29 cellular contexts compared by ENCODE assay signal in genomic region chr11:65216830-65217229, GRCh38. TPM values are rescaled to one million over a fixed set of nuclear protein-coding genes. Genes with fewer than 3 reads are reported as not detected.
A peak's percentile ranks its signal among the peaks of the same experiment; 100 is the strongest.
DNase-seq lines count a peak whose midpoint lies in the region; ATAC-seq, FAIRE-seq and TF ChIP-seq lines count a peak whose summit lies in the region.
"Had no signal": no experiment of that assay in that cellular context is flagged by ENCODE, and none has a peak within 500 bp of the region (broad histone marks: within the 10 kb centered on the region; RNA-seq: fewer than 3 reads in every experiment).

No MANE protein-coding gene starts in this region.

- peaks cover 3% of the 10 kb centered on the region for H3K27me3 Mint-ChIP-seq in activated naive CD8-positive, alpha-beta T cell treated with anti-CD3 and anti-CD28 coated beads, Interleukin-2, amount 50 U/mL, for 24 hours
- H3K27me3 Mint-ChIP-seq in activated naive CD8-positive, alpha-beta T cell treated with anti-CD3 and anti-CD28 coated beads for 36 hours, result peaks cover 4% of the 10 kb centered on the region
- H3K27me3 Mint-ChIP-seq in type B pancreatic cell, result no peaks in the 10 kb centered on the region
- H3K27me3 Mint-ChIP-seq: activated naive CD8-positive, alpha-beta T cell treated with anti-CD3 and anti-CD28 coated beads, Interleukin-2, amount 10 ng/mL, durations not matched to agents 7 days and 5 days; CD4-positive, CD25-positive, alpha-beta regulatory T cell; naive thymus-derived CD4-positive, alpha-beta T cell; T-cell had no signal

- H3K27ac ChIP-seq in kidney (ENCODE audit: low read depth in 2 of 2, low read length in 2 of 2), result no peak overlapping the region
- H3K27ac ChIP-seq: esophagus squamous epithelium, parathyroid adenoma, thyroid gland had no signal

- no peaks in the 10 kb centered on the region for H3K9me2 ChIP-seq in Loucy (replicated peaks; ENCODE audit: low read depth, low read length)

- peak overlapping the region; percentile 77 for H3K27ac Mint-ChIP-seq in activated naive CD8-positive, alpha-beta T cell treated with anti-CD3 and anti-CD28 coated beads, Interleukin-2, amount 50 U/mL, for 24 hours
- H3K27ac Mint-ChIP-seq in activated naive CD8-positive, alpha-beta T cell treated with anti-CD3 and anti-CD28 coated beads for 36 hours, result no peak overlapping the region
- no peak overlapping the region for H3K27ac Mint-ChIP-seq in type B pancreatic cell
- H3K27ac Mint-ChIP-seq: activated naive CD8-positive, alpha-beta T cell treated with anti-CD3 and anti-CD28 coated beads, Interleukin-2, amount 10 ng/mL, durations not matched to agents 7 days and 5 days; naive thymus-derived CD4-positive, alpha-beta T cell; T-cell had no signal

- peak overlapping the region; percentile 6 for H3K4me3 Mint-ChIP-seq in activated naive CD8-positive, alpha-beta T cell treated with anti-CD3 and anti-CD28 coated beads, Interleukin-2, amount 50 U/mL, for 24 hours
- H3K4me3 Mint-ChIP-seq in activated naive CD8-positive, alpha-beta T cell treated with anti-CD3 and anti-CD28 coated beads for 36 hours, result no peak overlapping the region
- no peak overlapping the region for H3K4me3 Mint-ChIP-seq in type B pancreatic cell
- H3K4me3 Mint-ChIP-seq: activated naive CD8-positive, alpha-beta T cell treated with anti-CD3 and anti-CD28 coated beads, Interleukin-2, amount 10 ng/mL, durations not matched to agents 7 days and 5 days; CD4-positive, CD25-positive, alpha-beta regulatory T cell; naive thymus-derived CD4-positive, alpha-beta T cell; T-cell had no signal

- H4K20me1 ChIP-seq in Loucy (ENCODE audit: insufficient read depth, low read length, poor library complexity, severe bottlenecking), result peaks cover 27% of the 10 kb centered on the region

- no peak for FAIRE-seq in kidney (lab: Jason Lieb, UNC)
- FAIRE-seq: G401.6, GM12891, GM19239, TTC549 had no signal

- H3K9me3 Mint-ChIP-seq in activated naive CD8-positive, alpha-beta T cell treated with anti-CD3 and anti-CD28 coated beads, Interleukin-2, amount 50 U/mL, for 24 hours, result peaks cover 5% of the 10 kb centered on the region
- H3K9me3 Mint-ChIP-seq in activated naive CD8-positive, alpha-beta T cell treated with anti-CD3 and anti-CD28 coated beads for 36 hours, result peaks cover 3% of the 10 kb centered on the region
- H3K9me3 Mint-ChIP-seq in type B pancreatic cell, result no peaks in the 10 kb centered on the region
- H3K9me3 Mint-ChIP-seq: activated naive CD8-positive, alpha-beta T cell treated with anti-CD3 and anti-CD28 coated beads, Interleukin-2, amount 10 ng/mL, durations not matched to agents 7 days and 5 days; T-cell had no signal

- TF ChIP-seq CTCF in Loucy (conservative IDR thresholded peaks at IDR 0.05; ENCODE audit: low read length) (no peak; the same call in 1 of the 2 replicates), type B pancreatic cell (conservative IDR thresholded peaks at IDR 0.05) (peak; percentile 36), kidney (IDR thresholded peaks at IDR 0.05; ENCODE audit: borderline replicate concordance, extremely low read depth, insufficient read depth) (no peak)

- no peaks in the 10 kb centered on the region for H3K9me3 ChIP-seq in Loucy (ENCODE audit: insufficient read depth, low read depth, low read length)
- H3K9me3 ChIP-seq in kidney (ENCODE audit: control insufficient read depth in 1 of 2, low read length in 2 of 2), result no peaks in the 10 kb centered on the region
- H3K9me3 ChIP-seq: esophagus squamous epithelium, thyroid gland had no signal

- H3K36me3 Mint-ChIP-seq in activated naive CD8-positive, alpha-beta T cell treated with anti-CD3 and anti-CD28 coated beads, Interleukin-2, amount 50 U/mL, for 24 hours (ENCODE audit: low read depth), result peaks cover 4% of the 10 kb centered on the region
- peaks cover 2% of the 10 kb centered on the region for H3K36me3 Mint-ChIP-seq in activated naive CD8-positive, alpha-beta T cell treated with anti-CD3 and anti-CD28 coated beads for 36 hours
- H3K36me3 Mint-ChIP-seq in type B pancreatic cell, result peaks cover 5% of the 10 kb centered on the region
- H3K36me3 Mint-ChIP-seq: CD4-positive, CD25-positive, alpha-beta regulatory T cell; T-cell had no signal

- H3K9ac ChIP-seq in Loucy (ENCODE audit: low read depth, low read length, poor library complexity, severe bottlenecking) (peak overlapping the region; percentile 50), kidney (ENCODE audit: low read length in 2 of 2) (no peak overlapping the region)
- H3K9ac ChIP-seq: parathyroid adenoma had no signal

- H3K36me3 ChIP-seq in Loucy (ENCODE audit: insufficient read depth, low read length) (no peaks in the 10 kb centered on the region), kidney (ENCODE audit: control insufficient read depth in 1 of 2, insufficient read depth in 2 of 2, low read length in 2 of 2) (no peaks in the 10 kb centered on the region)

- H2AFZ ChIP-seq in Loucy (ENCODE audit: low read length), result no peak overlapping the region
- H2AFZ ChIP-seq: parathyroid adenoma had no signal

- no peaks in the 10 kb centered on the region for H3K27me3 ChIP-seq in Loucy (ENCODE audit: insufficient read depth, low read length, poor library complexity, severe bottlenecking)
- H3K27me3 ChIP-seq: esophagus squamous epithelium, thyroid gland had no signal

- intact Hi-C loops in kidney (cut with DNase I), result no loop called here

- peaks cover 12% of the 10 kb centered on the region; the same call in 1 of the 2 replicates for H3F3A ChIP-seq in Loucy (ENCODE audit: low read depth)

- H3K4me2 ChIP-seq in Loucy (ENCODE audit: low read depth, low read length, poor library complexity, severe bottlenecking), result peak overlapping the region; percentile 74

- peaks cover 63% of the 10 kb centered on the region for H3K79me2 ChIP-seq in Loucy (ENCODE audit: insufficient read depth, low read length)
- H3K79me2 ChIP-seq: parathyroid adenoma had no signal

- H3K4me1 Mint-ChIP-seq in activated naive CD8-positive, alpha-beta T cell treated with anti-CD3 and anti-CD28 coated beads, Interleukin-2, amount 50 U/mL, for 24 hours, result peaks cover 35% of the 10 kb centered on the region
- peaks cover 17% of the 10 kb centered on the region for H3K4me1 Mint-ChIP-seq in activated naive CD8-positive, alpha-beta T cell treated with anti-CD3 and anti-CD28 coated beads for 36 hours
- H3K4me1 Mint-ChIP-seq in type B pancreatic cell (ENCODE audit: unreplicated experiment), result peaks cover 21% of the 10 kb centered on the region

- peaks cover 55% of the 10 kb centered on the region for H3K4me1 ChIP-seq in Loucy (ENCODE audit: insufficient read depth, low read length, poor library complexity, severe bottlenecking)
- H3K4me1 ChIP-seq in kidney (ENCODE audit: control insufficient read depth in 1 of 2, insufficient read depth in 1 of 2, low read depth in 1 of 2, low read length in 2 of 2), result peaks cover 0 to 3% of the 10 kb centered on the region in 2 donors
- H3K4me1 ChIP-seq: thyroid gland had no signal

- H3K4me3 ChIP-seq in Loucy (ENCODE audit: low read length, poor library complexity, severe bottlenecking) (peak overlapping the region; percentile 56), kidney (ENCODE audit: low read length in 2 of 2) (no peak overlapping the region)
- H3K4me3 ChIP-seq: esophagus squamous epithelium, thyroid gland had no signal

- DNase-seq in activated naive CD8-positive, alpha-beta T cell treated with anti-CD3 and anti-CD28 coated beads, Interleukin-2, amount 50 U/mL, for 24 hours, result no peak
- DNase-seq in activated naive CD8-positive, alpha-beta T cell treated with anti-CD3 and anti-CD28 coated beads for 36 hours, result no peak
- DNase-seq in iPS-NIHi7 (ENCODE audit: extremely low spot score), result peak; percentile 13
- DNase-seq in type B pancreatic cell (ENCODE audit: extremely low spot score, unreplicated experiment), result peak; percentile 53
- DNase-seq in NCI-H526 treated with DMSO at 0.1 percent for 48 hours (lab: John Stamatoyannopoulos, UW), result no peak
- no peak for DNase-seq in kidney
- no peak for DNase-seq in kidney tubule cell (ENCODE audit: low spot score)
- DNase-seq: activated CD4-positive, alpha-beta T cell treated with anti-CD3 and anti-CD28 coated beads for 48 hours; activated naive CD8-positive, alpha-beta T cell treated with anti-CD3 and anti-CD28 coated beads, Interleukin-2, amount 10 ng/mL, durations not matched to agents 7 days and 5 days; CD4-positive, CD25-positive, alpha-beta regulatory T cell; DMS 273 treated with DMSO at 0.1 percent for 48 hours; effector memory CD4-positive, alpha-beta T cell; esophagus squamous epithelium; GOT3; left cardiac atrium; naive thymus-derived CD4-positive, alpha-beta T cell; NCI-H1417; NCI-H2171; NCI-H526; Right ventricle myocardium superior; T-cell; thyroid gland had no signal

- ATAC-seq in activated naive CD8-positive, alpha-beta T cell treated with anti-CD3 and anti-CD28 coated beads, Interleukin-2, amount 50 U/mL, for 24 hours, result peak; percentile 23
- ATAC-seq: left cardiac atrium; naive thymus-derived CD4-positive, alpha-beta T cell; T-cell had no signal

RNA-seq across cellular contexts. Expression of gene CAPN1, which starts 35.1 kb away (rescaled TPM):
- total RNA-seq in activated naive CD8-positive, alpha-beta T cell treated with anti-CD3 and anti-CD28 coated beads for 36 hours, result 10 to 100 TPM; 57.9 to 66.7 TPM
- total RNA-seq in type B pancreatic cell (ENCODE audit: low replicate concordance) (225 and 505 TPM in 2 replicates), kidney (328 TPM)
- 92.5 TPM for polyA plus RNA-seq in kidney (ENCODE audit: insufficient read depth, low read depth, low replicate concordance)

RNA-seq across cellular contexts. Expression of gene POLA2, which starts 44.9 kb away (rescaled TPM):
- 10 to 100 TPM; 73.8 to 74.5 TPM for total RNA-seq in activated naive CD8-positive, alpha-beta T cell treated with anti-CD3 and anti-CD28 coated beads for 36 hours
- total RNA-seq in type B pancreatic cell (ENCODE audit: low replicate concordance) (18.4 and 32.4 TPM in 2 replicates), kidney (6.5 TPM)
- polyA plus RNA-seq in kidney (ENCODE audit: insufficient read depth, low read depth, low replicate concordance), result 13.6 TPM

RNA-seq across cellular contexts. Expression of gene SPDYC, which starts 46.8 kb away (rescaled TPM):
- total RNA-seq in activated naive CD8-positive, alpha-beta T cell treated with anti-CD3 and anti-CD28 coated beads for 36 hours, result not detected
- total RNA-seq in type B pancreatic cell (ENCODE audit: low replicate concordance) (not detected in 2 replicates), kidney (not detected)
- polyA plus RNA-seq in kidney (ENCODE audit: insufficient read depth, low read depth, low replicate concordance), result 0.43 TPM
- total RNA-seq: activated naive CD8-positive, alpha-beta T cell treated with anti-CD3 and anti-CD28 coated beads, Interleukin-2, amount 10 ng/mL, durations not matched to agents 7 days and 5 days; CD4-positive, CD25-positive, alpha-beta regulatory T cell; esophagus squamous epithelium; left cardiac atrium; mesenteric fat pad; naive thymus-derived CD4-positive, alpha-beta T cell; Right ventricle myocardium superior; T-cell; thyroid gland had no signal
- polyA plus RNA-seq: CD4-positive, CD25-positive, alpha-beta regulatory T cell; naive thymus-derived CD4-positive, alpha-beta T cell had no signal

Comparison
In these comparisons a context has a peak if more than half of its experiments do, and no peak if none do; other contexts are left out.
1. DNase-seq: peak in iPS-NIHi7 (single experiment) and type B pancreatic cell (single experiment); none in activated naive CD8-positive, alpha-beta T cell treated with anti-CD3 and anti-CD28 coated beads, Interleukin-2, amount 50 U/mL, for 24 hours (single experiment), activated naive CD8-positive, alpha-beta T cell treated with anti-CD3 and anti-CD28 coated beads for 36 hours (single experiment), NCI-H526 treated with DMSO at 0.1 percent for 48 hours (single experiment), kidney (single experiment) and kidney tubule cell (single experiment).